In genomic region chr20:52402950-52403349, GRCh38 we compare ENCODE assay signal across 14 cellular contexts.
A peak's percentile ranks its signal among the peaks of the same experiment; 100 is the strongest.
DNase-seq lines count a peak whose midpoint lies in the region; ATAC-seq and TF ChIP-seq lines count a peak whose summit lies in the region.
"Had no signal": no experiment of that assay in that cellular context is flagged by ENCODE, and none has a peak within 500 bp of the region (broad histone marks: within the 10 kb centered on the region; RNA-seq: fewer than 3 reads in every experiment).

No MANE protein-coding gene starts in this region.

- H3K36me3 Mint-ChIP-seq in CD8-positive, alpha-beta memory T cell: no peaks in the 10 kb centered on the region
- no peaks in the 10 kb centered on the region for H3K36me3 Mint-ChIP-seq in activated naive CD8-positive, alpha-beta T cell treated with anti-CD3 and anti-CD28 coated beads, Interleukin-2, amount 50 U/mL, for 24 hours (ENCODE audit: low read depth)
- no peaks in the 10 kb centered on the region for H3K36me3 Mint-ChIP-seq in HFFc6 (ENCODE audit: low read depth)

- POLR2A ChIA-PET in CD8-positive, alpha-beta memory T cell (lab: Charles Lee): interaction anchor here (0.7 to 1.6 kb wide), 3 partner anchors 9 to 15 kb away, joined by 3 to 7 read pairs (median 3); no protein-coding TSS in a partner anchor

- peak overlapping the region; percentile 14 to 66 (median 33) for H3K4me3 Mint-ChIP-seq in CD8-positive, alpha-beta memory T cell
- H3K4me3 Mint-ChIP-seq in activated naive CD8-positive, alpha-beta T cell treated with anti-CD3 and anti-CD28 coated beads, Interleukin-2, amount 50 U/mL, for 24 hours: no peak overlapping the region
- H3K4me3 Mint-ChIP-seq in HFFc6: no peak overlapping the region
- H3K4me3 Mint-ChIP-seq: nephron had no signal

- peaks cover 60 to 90% (median 88%) of the 10 kb centered on the region in 3 donors for H3K4me1 Mint-ChIP-seq in CD8-positive, alpha-beta memory T cell
- peaks cover 57% of the 10 kb centered on the region for H3K4me1 Mint-ChIP-seq in activated naive CD8-positive, alpha-beta T cell treated with anti-CD3 and anti-CD28 coated beads, Interleukin-2, amount 50 U/mL, for 24 hours
- no peaks in the 10 kb centered on the region for H3K4me1 Mint-ChIP-seq in HFFc6 (ENCODE audit: low read depth)
- H3K4me1 Mint-ChIP-seq: nephron had no signal

- DNase-seq in CD8-positive, alpha-beta memory T cell: no peak
- DNase-seq in activated naive CD8-positive, alpha-beta T cell treated with anti-CD3 and anti-CD28 coated beads, Interleukin-2, amount 50 U/mL, for 24 hours: no peak
- DNase-seq in epidermal melanocyte (ENCODE audit: insufficient read length, low spot score): no peak
- DNase-seq in HFFc6: no peak
- DNase-seq: NCI-H1694, psoas muscle, SHP77 treated with DMSO at 0.1 percent for 48 hours, small intestine had no signal

- H3K27ac ChIP-seq in CD8-positive, alpha-beta memory T cell (ENCODE audit: low read depth, low read length): no peak overlapping the region
- H3K27ac ChIP-seq: ascending aorta, psoas muscle had no signal

- CTCF ChIA-PET in CD8-positive, alpha-beta memory T cell (lab: Charles Lee): interaction anchor here (0.5 to 2.1 kb wide), 5 partner anchors 16 to 741 kb away, joined by 3 to 6 read pairs (median 3); no protein-coding TSS in a partner anchor

- H3K27ac Mint-ChIP-seq in CD8-positive, alpha-beta memory T cell: peak overlapping the region in 7 of 8 donors; percentile 7 to 89 (median 67)
- peak overlapping the region; percentile 22 for H3K27ac Mint-ChIP-seq in activated naive CD8-positive, alpha-beta T cell treated with anti-CD3 and anti-CD28 coated beads, Interleukin-2, amount 50 U/mL, for 24 hours
- H3K27ac Mint-ChIP-seq in HFFc6: no peak overlapping the region
- H3K27ac Mint-ChIP-seq: activated T-helper 2 cell treated with anti-CD3 and anti-CD28 coated beads, Interferon-gamma antibody, Interleukin-2, Interleukin-4, amounts not matched to agents 10 μg/mL and 5 μg/mL and 100 μg/mL, durations not matched to agents 14 hours and 24 hours and 36 hours; nephron had no signal

- no peaks in the 10 kb centered on the region for H3K36me3 ChIP-seq in CD8-positive, alpha-beta memory T cell (ENCODE audit: insufficient read depth, low read length)
- H3K36me3 ChIP-seq: ascending aorta had no signal

- ATAC-seq in GM18519 (IDR thresholded peaks at IDR 0.05; ENCODE audit: low FRiP score, unreplicated experiment) (peak; percentile 57), HG02938 (IDR thresholded peaks at IDR 0.05; ENCODE audit: unreplicated experiment) (peak; percentile 43), GM18909 (IDR thresholded peaks at IDR 0.05; ENCODE audit: poor library complexity, unreplicated experiment) (no peak)
- no peak for ATAC-seq in activated naive CD8-positive, alpha-beta T cell treated with anti-CD3 and anti-CD28 coated beads, Interleukin-2, amount 50 U/mL, for 24 hours
- ATAC-seq: psoas muscle had no signal

- no peak for TF ChIP-seq CTCF in HFFc6 (IDR thresholded peaks at IDR 0.05)

- H3K27me3 Mint-ChIP-seq in CD8-positive, alpha-beta memory T cell: peaks cover 0 to under 1% of the 10 kb centered on the region in 2 donors
- no peaks in the 10 kb centered on the region for H3K27me3 Mint-ChIP-seq in activated naive CD8-positive, alpha-beta T cell treated with anti-CD3 and anti-CD28 coated beads, Interleukin-2, amount 50 U/mL, for 24 hours
- H3K27me3 Mint-ChIP-seq in HFFc6 (ENCODE audit: insufficient read depth): no peaks in the 10 kb centered on the region

- no peaks in the 10 kb centered on the region for H3K9me3 Mint-ChIP-seq in CD8-positive, alpha-beta memory T cell
- H3K9me3 Mint-ChIP-seq in activated naive CD8-positive, alpha-beta T cell treated with anti-CD3 and anti-CD28 coated beads, Interleukin-2, amount 50 U/mL, for 24 hours: peaks cover 12% of the 10 kb centered on the region
- H3K9me3 Mint-ChIP-seq in HFFc6: peaks cover 29% of the 10 kb centered on the region
- H3K9me3 Mint-ChIP-seq: nephron had no signal

- no peaks in the 10 kb centered on the region for H3K9me3 ChIP-seq in CD8-positive, alpha-beta memory T cell (ENCODE audit: low read length)
- H3K9me3 ChIP-seq: ascending aorta, psoas muscle had no signal

- H3K4me3 ChIP-seq in CD8-positive, alpha-beta memory T cell (ENCODE audit: low read length): peak overlapping the region; percentile 4
- H3K4me3 ChIP-seq: ascending aorta, psoas muscle had no signal

- no peaks in the 10 kb centered on the region for H3K27me3 ChIP-seq in CD8-positive, alpha-beta memory T cell (ENCODE audit: insufficient read depth, low read length, poor library complexity, severe bottlenecking)
- H3K27me3 ChIP-seq: ascending aorta had no signal

- peaks cover 79% of the 10 kb centered on the region for H3K4me1 ChIP-seq in CD8-positive, alpha-beta memory T cell (ENCODE audit: insufficient read depth, low read length)
- H3K4me1 ChIP-seq: ascending aorta, psoas muscle had no signal

Comparison
In these comparisons a context has a peak if more than half of its experiments do, and no peak if none do; other contexts are left out.
1. H3K4me3 Mint-ChIP-seq: peak in CD8-positive, alpha-beta memory T cell (7 of 7); none in activated naive CD8-positive, alpha-beta T cell treated with anti-CD3 and anti-CD28 coated beads, Interleukin-2, amount 50 U/mL, for 24 hours (single experiment) and HFFc6 (single experiment).
2. ATAC-seq: peak in GM18519 (single experiment) and HG02938 (single experiment); none in activated naive CD8-positive, alpha-beta T cell treated with anti-CD3 and anti-CD28 coated beads, Interleukin-2, amount 50 U/mL, for 24 hours (single experiment) and GM18909 (single experiment).